ENCODE assay signal across 8 cellular contexts in genomic region chr11:67317365-67318238, GRCh38. TPM values are rescaled to one million over a fixed set of nuclear protein-coding genes. Genes with fewer than 3 reads are reported as not detected.
DNase-seq lines count a peak whose midpoint lies in the region; TF ChIP-seq lines count a peak whose summit lies in the region.

No MANE protein-coding gene starts in this region.

- peak overlapping the region; percentile 98 for H3K27ac Mint-ChIP-seq in activated naive CD4-positive, alpha-beta T cell treated with anti-CD3 and anti-CD28 coated beads, Interleukin-2, amount 10 ng/mL, durations not matched to agents 7 days and 5 days

- CTCF ChIA-PET in activated naive CD4-positive, alpha-beta T cell treated with anti-CD3 and anti-CD28 coated beads, Interleukin-2, amount 10 ng/mL, durations not matched to agents 7 days and 5 days (lab: Charles Lee) = interaction anchor here (0.6 to 10.7 kb wide), 22 partner anchors 15 to 244 kb away, joined by 3 to 117 read pairs (median 4); partner anchors contain the start of genes ANKRD13D, GRK2, KDM2A and POLD4

- no peaks in the 10 kb centered on the region for H3K27me3 ChIP-seq in SJSA1 (replicated peaks)
- no peaks in the 10 kb centered on the region for H3K27me3 ChIP-seq in suprapubic skin

- H3K4me1 ChIP-seq in SJSA1 (replicated peaks) (peaks cover 7% of the 10 kb centered on the region), suprapubic skin (peaks cover 54% of the 10 kb centered on the region)

- no peaks in the 10 kb centered on the region for H3K9me3 Mint-ChIP-seq in activated naive CD4-positive, alpha-beta T cell treated with anti-CD3 and anti-CD28 coated beads, Interleukin-2, amount 10 ng/mL, durations not matched to agents 7 days and 5 days

- H3K36me3 Mint-ChIP-seq in activated naive CD4-positive, alpha-beta T cell treated with anti-CD3 and anti-CD28 coated beads, Interleukin-2, amount 10 ng/mL, durations not matched to agents 7 days and 5 days = peaks cover 1% of the 10 kb centered on the region

- peaks cover 21% of the 10 kb centered on the region for H3K27me3 Mint-ChIP-seq in activated naive CD4-positive, alpha-beta T cell treated with anti-CD3 and anti-CD28 coated beads, Interleukin-2, amount 10 ng/mL, durations not matched to agents 7 days and 5 days

- no peak for TF ChIP-seq EP300 in suprapubic skin (IDR thresholded peaks at IDR 0.05)

- DNase-seq in HFF-Myc (ENCODE audit: extremely low read depth, low read depth) (peak; percentile 87), MV-4-11 (lab: John Stamatoyannopoulos, UW) (peak; percentile 92), SJSA1 (ENCODE audit: low read depth in 1 of 2, low spot score in 2 of 2) (peak; percentile 99 to 100), globus pallidus (ENCODE audit: low spot score) (peak; percentile 93), nucleus accumbens (lab: John Stamatoyannopoulos, UW) (peak; percentile 45 to 99 (median 94)), suprapubic skin (ENCODE audit: low spot score in 2 of 2) (peak; percentile 98 to 99)
- peak; percentile 98 for DNase-seq in activated naive CD4-positive, alpha-beta T cell treated with anti-CD3 and anti-CD28 coated beads, Interleukin-2, amount 10 ng/mL, durations not matched to agents 7 days and 5 days

- peaks cover 45% of the 10 kb centered on the region for H3K4me1 Mint-ChIP-seq in activated naive CD4-positive, alpha-beta T cell treated with anti-CD3 and anti-CD28 coated beads, Interleukin-2, amount 10 ng/mL, durations not matched to agents 7 days and 5 days

- H3K4me3 ChIP-seq in GM08714 (ENCODE audit: low read length) (peak overlapping the region; percentile 84), HFF-Myc (replicated peaks; ENCODE audit: low read depth, low read length) (peak overlapping the region; percentile 88), SJSA1 (peak overlapping the region; percentile 53), suprapubic skin (peak overlapping the region; percentile 92)

- WGBS in suprapubic skin = under 1% methylated on average over 30 of the region's 83 CpGs

- no peak for TF ChIP-seq POLR2A in suprapubic skin (IDR thresholded peaks at IDR 0.05)

- H3K36me3 ChIP-seq in SJSA1 = no peaks in the 10 kb centered on the region
- no peaks in the 10 kb centered on the region for H3K36me3 ChIP-seq in suprapubic skin

- peak; percentile 89 for TF ChIP-seq CTCF in HFF-Myc (IDR thresholded peaks at IDR 0.05; ENCODE audit: low read depth, low read length, missing control alignments)
- TF ChIP-seq CTCF in suprapubic skin (IDR thresholded peaks at IDR 0.05) = peak; percentile 90 to 95

- no peaks in the 10 kb centered on the region for H3K9me3 ChIP-seq in SJSA1 (replicated peaks)
- H3K9me3 ChIP-seq in suprapubic skin = no peaks in the 10 kb centered on the region

- peak overlapping the region; percentile 33 for H3K27ac ChIP-seq in SJSA1
- H3K27ac ChIP-seq in suprapubic skin = peak overlapping the region; percentile 91

- peak overlapping the region; percentile 97 for H3K4me3 Mint-ChIP-seq in activated naive CD4-positive, alpha-beta T cell treated with anti-CD3 and anti-CD28 coated beads, Interleukin-2, amount 10 ng/mL, durations not matched to agents 7 days and 5 days

RNA-seq across cellular contexts. Expression of gene SSH3, which starts 14.3 kb away (rescaled TPM):
- 13.4 and 17.5 TPM in 2 replicates for total RNA-seq in SJSA1 (2014; rRNA removed; shearing (Covaris generic))
- total RNA-seq in suprapubic skin = 100 to 1,000 TPM in 1 of 4 donors, 10 to 100 TPM in 3; 49.4 to 107 (median 63.9) TPM

RNA-seq across cellular contexts. Expression of gene ANKRD13D, which starts 28.5 kb away (rescaled TPM):
- 40.2 and 61.7 TPM in 2 replicates for total RNA-seq in SJSA1 (2014; rRNA removed; shearing (Covaris generic))
- 100 to 1,000 TPM in 1 of 4 donors, 10 to 100 TPM in 3; 55.7 to 154 (median 77.2) TPM for total RNA-seq in suprapubic skin

RNA-seq across cellular contexts. Expression of gene POLD4, which starts 35.7 kb away (rescaled TPM):
- 81.8 and 125 TPM in 2 replicates for total RNA-seq in SJSA1 (2014; rRNA removed; shearing (Covaris generic))
- 10 to 100 TPM; 54.5 to 75.7 (median 65.0) TPM for total RNA-seq in suprapubic skin

RNA-seq across cellular contexts. Expression of gene GRK2, which starts 51.3 kb away (rescaled TPM):
- 96.2 and 138 TPM in 2 replicates for total RNA-seq in SJSA1 (2014; rRNA removed; shearing (Covaris generic))
- 100 to 1,000 TPM in 2 of 4 donors, 10 to 100 TPM in 2; 84.3 to 157 (median 105) TPM for total RNA-seq in suprapubic skin

RNA-seq across cellular contexts. Expression of gene CLCF1, which starts 55.8 kb away (rescaled TPM):
- total RNA-seq in SJSA1 (2014; rRNA removed; shearing (Covaris generic)) = 6.9 and 9.4 TPM in 2 replicates
- 1 to 10 TPM; 2.7 to 5.5 (median 4.0) TPM for total RNA-seq in suprapubic skin

Comparison
In these comparisons a context has a peak if more than half of its experiments do, and no peak if none do; other contexts are left out.
1. Peak in every context shown above with its lines: DNase-seq, H3K4me3 ChIP-seq and H3K27ac ChIP-seq.